1 cellular context compared by ENCODE assay signal in the genomic region with DNA sequence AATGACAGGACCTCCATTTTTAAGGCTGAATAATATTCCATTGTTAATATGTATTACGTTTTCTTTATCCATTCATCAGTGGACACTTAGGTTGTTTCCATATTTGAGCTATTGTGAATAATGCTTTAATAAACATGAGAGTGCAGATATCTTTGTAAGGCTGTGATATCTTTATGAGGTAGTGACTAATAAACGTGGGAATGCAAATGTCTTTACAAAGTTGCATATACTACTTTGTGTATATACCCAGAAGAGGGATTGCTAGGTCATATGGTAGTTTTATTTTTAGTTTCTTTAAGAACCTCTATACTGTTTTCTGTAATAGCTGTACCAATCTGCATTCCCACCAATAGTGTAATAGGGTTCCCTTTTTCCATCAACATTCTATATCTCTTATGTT.
TF ChIP-seq lines count a peak whose summit lies in the region.

No MANE protein-coding gene starts in this region.

TF ChIP-seq in A549, 52 proteins besides CTCF, POLR2A, EP300 and RAD21 (continued from another document):
- TF ChIP-seq, protein P1, sequence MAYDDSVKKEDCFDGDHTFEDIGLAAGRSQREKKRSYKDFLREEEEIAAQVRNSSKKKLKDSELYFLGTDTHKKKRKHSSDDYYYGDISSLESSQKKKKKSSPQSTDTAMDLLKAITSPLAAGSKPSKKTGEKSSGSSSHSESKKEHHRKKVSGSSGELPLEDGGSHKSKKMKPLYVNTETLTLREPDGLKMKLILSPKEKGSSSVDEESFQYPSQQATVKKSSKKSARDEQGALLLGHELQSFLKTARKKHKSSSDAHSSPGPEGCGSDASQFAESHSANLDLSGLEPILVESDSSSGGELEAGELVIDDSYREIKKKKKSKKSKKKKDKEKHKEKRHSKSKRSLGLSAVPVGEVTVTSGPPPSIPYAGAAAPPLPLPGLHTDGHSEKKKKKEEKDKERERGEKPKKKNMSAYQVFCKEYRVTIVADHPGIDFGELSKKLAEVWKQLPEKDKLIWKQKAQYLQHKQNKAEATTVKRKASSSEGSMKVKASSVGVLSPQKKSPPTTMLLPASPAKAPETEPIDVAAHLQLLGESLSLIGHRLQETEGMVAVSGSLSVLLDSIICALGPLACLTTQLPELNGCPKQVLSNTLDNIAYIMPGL (CRISPR knock-in tag; IDR thresholded peaks at IDR 0.05; ENCODE audit: borderline replicate concordance): no peak
- TF ChIP-seq FOSL2 (IDR thresholded peaks at IDR 0.05) (no peak), FOSL2 (CRISPR knock-in tag; IDR thresholded peaks at IDR 0.05) (no peak), ZNF302 (CRISPR knock-in tag; IDR thresholded peaks at IDR 0.05) (no peak), SREBF2 (IDR thresholded peaks at IDR 0.05) (no peak)
- TF ChIP-seq, protein P2, sequence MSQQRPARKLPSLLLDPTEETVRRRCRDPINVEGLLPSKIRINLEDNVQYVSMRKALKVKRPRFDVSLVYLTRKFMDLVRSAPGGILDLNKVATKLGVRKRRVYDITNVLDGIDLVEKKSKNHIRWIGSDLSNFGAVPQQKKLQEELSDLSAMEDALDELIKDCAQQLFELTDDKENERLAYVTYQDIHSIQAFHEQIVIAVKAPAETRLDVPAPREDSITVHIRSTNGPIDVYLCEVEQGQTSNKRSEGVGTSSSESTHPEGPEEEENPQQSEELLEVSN (IDR thresholded peaks at IDR 0.05; ENCODE audit: borderline replicate concordance, low read depth): no peak
TF ChIP-seq in A549: peak in this region for 0.
